In genomic region chr12:8050600-8051250, GRCh38 we compare ENCODE assay signal across 17 cellular contexts.
"Had no signal": no experiment of that assay in that cellular context is flagged by ENCODE, and none has a peak within 500 bp of the region (broad histone marks: within the 10 kb centered on the region; RNA-seq: fewer than 3 reads in every experiment).

No MANE protein-coding gene starts in this region.

- H3K27ac ChIP-seq: brain microvascular endothelial cell, gastrocnemius medialis, suprapubic skin, transverse colon had no signal

- H3K27me3 ChIP-seq: brain microvascular endothelial cell, gastrocnemius medialis, heart left ventricle, left lung, suprapubic skin, transverse colon had no signal

- H3K4me3 ChIP-seq: gastrocnemius medialis, heart left ventricle, left lung, suprapubic skin, transverse colon had no signal

- H3K27ac Mint-ChIP-seq: activated CD4-positive, alpha-beta T cell treated with anti-CD3 and anti-CD28 coated beads, Interleukin-2, amount 10 ng/mL, durations not matched to agents 7 days and 5 days; activated T-helper 1 cell treated with anti-CD3 and anti-CD28 coated beads, Interleukin-12 subunit alpha, Interleukin-12 subunit beta, Interleukin-2, Interleukin-4 antibody, amounts not matched to agents 30 ng/mL and 10 ng/mL and 1 ng/mL, durations not matched to agents 14 hours and 24 hours and 36 hours; stimulated activated naive CD8-positive, alpha-beta T cell treated with anti-CD3 and anti-CD28 coated beads, Interleukin-15, Interleukin-2, amounts not matched to agents 100 ng/mL and 50 ng/mL, for 24 hours had no signal

- H3K27me3 Mint-ChIP-seq: activated CD4-positive, alpha-beta T cell treated with anti-CD3 and anti-CD28 coated beads, Interleukin-2, amount 10 ng/mL, durations not matched to agents 7 days and 5 days; stimulated activated naive CD8-positive, alpha-beta T cell treated with anti-CD3 and anti-CD28 coated beads, Interleukin-15, Interleukin-2, amounts not matched to agents 100 ng/mL and 50 ng/mL, for 24 hours had no signal

- H3K4me3 Mint-ChIP-seq: activated CD4-positive, alpha-beta T cell treated with anti-CD3 and anti-CD28 coated beads, Interleukin-2, amount 10 ng/mL, durations not matched to agents 7 days and 5 days; activated T-helper 1 cell treated with anti-CD3 and anti-CD28 coated beads, Interleukin-12 subunit alpha, Interleukin-12 subunit beta, Interleukin-2, Interleukin-4 antibody, amounts not matched to agents 30 ng/mL and 10 ng/mL and 1 ng/mL, durations not matched to agents 14 hours and 24 hours and 36 hours; stimulated activated naive CD8-positive, alpha-beta T cell treated with anti-CD3 and anti-CD28 coated beads, Interleukin-15, Interleukin-2, amounts not matched to agents 100 ng/mL and 50 ng/mL, for 24 hours had no signal

- H3K9me3 ChIP-seq: gastrocnemius medialis, heart left ventricle, left lung, suprapubic skin, transverse colon had no signal

- ATAC-seq: esophagus mucosa, gastrocnemius medialis, heart left ventricle, left lung had no signal

- DNase-seq: activated CD4-positive, alpha-beta T cell treated with anti-CD3 and anti-CD28 coated beads, Interleukin-2, amount 10 ng/mL, durations not matched to agents 7 days and 5 days; activated naive CD4-positive, alpha-beta T cell; anterior cingulate cortex; brain microvascular endothelial cell; central memory CD4-positive, alpha-beta T cell; gastrocnemius medialis; heart left ventricle; left lung; mammary epithelial cell; retina; stimulated activated CD4-positive, alpha-beta T cell treated with anti-CD3 and anti-CD28 coated beads, Interleukin-2, amount 100 ng/mL, for 24 hours; T1000; transverse colon had no signal

- H3K9me3 Mint-ChIP-seq: activated CD4-positive, alpha-beta T cell treated with anti-CD3 and anti-CD28 coated beads, Interleukin-2, amount 10 ng/mL, durations not matched to agents 7 days and 5 days; activated T-helper 1 cell treated with anti-CD3 and anti-CD28 coated beads, Interleukin-12 subunit alpha, Interleukin-12 subunit beta, Interleukin-2, Interleukin-4 antibody, amounts not matched to agents 30 ng/mL and 10 ng/mL and 1 ng/mL, durations not matched to agents 14 hours and 24 hours and 36 hours; stimulated activated naive CD8-positive, alpha-beta T cell treated with anti-CD3 and anti-CD28 coated beads, Interleukin-15, Interleukin-2, amounts not matched to agents 100 ng/mL and 50 ng/mL, for 24 hours had no signal
